13 cellular contexts compared by ENCODE assay signal in the genomic region with DNA sequence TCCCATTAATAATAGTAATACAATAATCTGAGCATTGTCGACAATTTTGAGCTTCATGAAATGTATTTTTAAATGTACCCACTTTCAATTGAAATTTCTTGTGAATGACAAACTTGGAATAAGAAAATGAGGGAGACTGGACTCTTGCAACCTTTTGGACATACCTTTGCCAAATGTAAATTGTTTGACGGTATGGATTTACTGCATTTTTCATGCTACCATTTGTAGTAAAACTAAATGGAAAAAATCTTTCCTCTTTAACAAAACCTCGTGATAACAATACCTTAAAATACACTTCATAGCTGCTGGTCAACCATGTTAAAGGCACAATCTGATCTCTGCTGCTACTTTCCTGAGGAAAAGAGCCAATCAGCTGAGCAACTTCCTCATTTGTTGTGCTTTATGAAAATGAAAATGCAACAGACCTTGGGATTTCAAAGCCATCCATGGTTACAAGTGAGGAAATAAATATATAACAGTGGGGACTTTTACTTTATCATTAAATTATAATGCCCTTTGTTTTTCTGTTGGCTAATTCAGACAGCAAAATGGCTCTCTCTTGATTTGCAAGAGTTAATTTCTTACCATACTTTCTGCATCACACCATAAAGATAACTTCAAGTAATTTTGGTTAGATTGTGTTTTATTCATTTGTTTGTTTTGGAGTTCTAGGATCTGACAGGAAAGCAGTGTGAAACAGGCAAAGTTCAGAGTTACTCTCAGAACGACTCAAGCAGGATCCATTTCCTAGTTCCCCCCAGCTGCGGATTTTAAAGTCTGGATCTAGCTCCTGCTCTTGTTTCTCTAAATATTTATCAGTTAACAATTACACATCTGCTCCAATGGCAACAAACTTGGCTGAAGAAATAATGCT. TPM values are rescaled to one million over a fixed set of nuclear protein-coding genes. Genes with fewer than 3 reads are reported as not detected.
A peak's percentile ranks its signal among the peaks of the same experiment; 100 is the strongest.
DNase-seq lines count a peak whose midpoint lies in the region; ATAC-seq, FAIRE-seq and TF ChIP-seq lines count a peak whose summit lies in the region.
"Had no signal": no experiment of that assay in that cellular context is flagged by ENCODE, and none has a peak within 500 bp of the region (broad histone marks: within the 10 kb centered on the region; RNA-seq: fewer than 3 reads in every experiment).

No MANE protein-coding gene starts in this region.

- no peaks in the 10 kb centered on the region for H3K9me3 ChIP-seq in GM23248 (ENCODE audit: low read depth)
- H3K9me3 ChIP-seq in astrocyte (ENCODE audit: insufficient read depth, low read depth, low read length) = no peaks in the 10 kb centered on the region
- H3K9me3 ChIP-seq in small intestine (ENCODE audit: control insufficient read depth, low read depth) = no peaks in the 10 kb centered on the region

- no peaks in the 10 kb centered on the region for H3K4me1 ChIP-seq in GM23248 (ENCODE audit: insufficient read depth)
- H3K4me1 ChIP-seq in astrocyte (ENCODE audit: insufficient read depth, low read length) = no peaks in the 10 kb centered on the region
- H3K4me1 ChIP-seq in small intestine (ENCODE audit: control insufficient read depth in 2 of 2, insufficient read depth in 1 of 2, low read depth in 1 of 2, low read length in 1 of 2) = peaks cover 2% of the 10 kb centered on the region in 2 donors

- H3K9ac ChIP-seq in GM23248 (no peak overlapping the region), astrocyte (ENCODE audit: low read length) (no peak overlapping the region)

- TF ChIP-seq CTCF in astrocyte (IDR thresholded peaks at IDR 0.05; ENCODE audit: insufficient read depth, low read depth, low read length) = no peak

- no peaks in the 10 kb centered on the region for H3K4me1 Mint-ChIP-seq in astrocyte (ENCODE audit: low read depth, unreplicated experiment)
- peaks cover 8 to 13% (median 11%) of the 10 kb centered on the region in 3 donors for H3K4me1 Mint-ChIP-seq in T-cell

- no peak overlapping the region for H3K27ac Mint-ChIP-seq in astrocyte (ENCODE audit: unreplicated experiment)
- H3K27ac Mint-ChIP-seq in T-cell = no peak overlapping the region

- H3K36me3 ChIP-seq in GM23248 (ENCODE audit: low read depth) (no peaks in the 10 kb centered on the region), astrocyte (ENCODE audit: insufficient read depth, low read length) (no peaks in the 10 kb centered on the region), small intestine (ENCODE audit: control insufficient read depth in 2 of 2, insufficient read depth in 2 of 2, low read length in 2 of 2) (no peaks in the 10 kb centered on the region)

- 39 to 44% methylated on average over 5 of the region's 5 CpGs for WGBS in GM23248 (ENCODE audit: low coverage in 1 of 2, low lambda C conversion rate in 2 of 2, missing lambda C conversion rate in 2 of 2), 2 experiments
- 1 to 11% (median 3%) methylated on average over 5 of the region's 5 CpGs for WGBS in small intestine, 3 donors

- no peak for DNase-seq in GM23248
- no peak for DNase-seq in astrocyte (ENCODE audit: low read depth)
- DNase-seq in left colon = no peak
- peak; percentile 63 for DNase-seq in small intestine
- no peak for DNase-seq in activated CD8-positive, alpha-beta memory T cell treated with anti-CD3 and anti-CD28 coated beads, Interleukin-2, amount 50 U/mL, for 4 hours
- no peak for DNase-seq in occipital lobe (lab: John Stamatoyannopoulos, UW)
- no peak for DNase-seq in T-cell
- no peak for DNase-seq in stimulated activated CD8-positive, alpha-beta memory T cell treated with anti-CD3 and anti-CD28 coated beads, Interleukin-4, amount 100 ng/mL, for 48 hours
- DNase-seq: activated CD4-positive, alpha-beta T cell treated with anti-CD3 and anti-CD28 coated beads, Interleukin-2, amount 50 U/mL, for 48 hours; DND-41; glutamatergic neuron; NCI-H1694 treated with DMSO at 0.1 percent for 48 hours; SHP77 treated with DMSO at 0.1 percent for 48 hours had no signal

- H3K4me3 Mint-ChIP-seq in astrocyte (ENCODE audit: unreplicated experiment) (peak overlapping the region; percentile 7), T-cell (no peak overlapping the region)

- CTCF ChIA-PET in T-cell (lab: Charles Lee) = no interaction called here

- H4K20me1 ChIP-seq in GM23248 (ENCODE audit: insufficient read depth) (no peaks in the 10 kb centered on the region), astrocyte (ENCODE audit: insufficient read depth, low read length) (no peaks in the 10 kb centered on the region)

- peak; percentile 45 for ATAC-seq in left colon
- no peak for ATAC-seq in T-cell (replicated peaks in 1 of 4)

- no peaks in the 10 kb centered on the region for H3K9me2 ChIP-seq in GM23248 (ENCODE audit: insufficient read depth)

- in situ Hi-C loops in GM23248 (cut with MboI) = no loop called here

- H3K27ac ChIP-seq in GM23248 (no peak overlapping the region), astrocyte (ENCODE audit: low read depth, low read length) (no peak overlapping the region), small intestine (ENCODE audit: low read depth in 1 of 2, low read length in 1 of 2) (peak overlapping the region; percentile 68 to 75)

- H2AFZ ChIP-seq in GM23248 (0 out of 2 replicates have a peak overlapping the region, but pooled peaks have one; percentile 4), astrocyte (ENCODE audit: low read depth, low read length) (no peak overlapping the region)

- H3K9me3 Mint-ChIP-seq in astrocyte (ENCODE audit: unreplicated experiment) (no peaks in the 10 kb centered on the region), T-cell (no peaks in the 10 kb centered on the region)

- H3K4me3 ChIP-seq in GM23248 (no peak overlapping the region), astrocyte (ENCODE audit: insufficient read depth, low read depth, low read length) (no peak overlapping the region), small intestine (ENCODE audit: low read depth in 1 of 2, low read length in 2 of 2) (peak overlapping the region; percentile 1 to 62)

- peaks cover 21% of the 10 kb centered on the region; the same call in 1 of the 2 replicates for H3K27me3 ChIP-seq in GM23248 (replicated peaks; ENCODE audit: insufficient read depth)
- peaks cover 2% of the 10 kb centered on the region for H3K27me3 ChIP-seq in astrocyte (ENCODE audit: insufficient read depth, low read length)
- no peaks in the 10 kb centered on the region for H3K27me3 ChIP-seq in small intestine (ENCODE audit: control insufficient read depth in 2 of 2, insufficient read depth in 2 of 2, low read length in 2 of 2)

- H3K4me2 ChIP-seq in GM23248 (ENCODE audit: unreplicated experiment) (no peak overlapping the region), astrocyte (ENCODE audit: low read length) (no peak overlapping the region)

- no peaks in the 10 kb centered on the region for H3K79me2 ChIP-seq in GM23248 (ENCODE audit: insufficient read depth)
- no peaks in the 10 kb centered on the region for H3K79me2 ChIP-seq in astrocyte (ENCODE audit: insufficient read depth, low read length)

- no peaks in the 10 kb centered on the region for H3F3A ChIP-seq in GM23248 (ENCODE audit: insufficient read depth)

- FAIRE-seq in astrocyte (lab: Jason Lieb, UNC) (no peak), small intestine (lab: Jason Lieb, UNC) (no peak)

- no peaks in the 10 kb centered on the region for H3K27me3 Mint-ChIP-seq in astrocyte (ENCODE audit: low read depth, unreplicated experiment)
- H3K27me3 Mint-ChIP-seq in T-cell = peaks cover 12 to 19% of the 10 kb centered on the region in 2 donors

- no peaks in the 10 kb centered on the region for H3K36me3 Mint-ChIP-seq in astrocyte (ENCODE audit: low read depth, unreplicated experiment)
- H3K36me3 Mint-ChIP-seq in T-cell = no peaks in the 10 kb centered on the region

- intact Hi-C loops in left colon (cut with DNase I, micrococcal nuclease) = loop anchor here in 1 of 2 donors (10.0 kb wide), 1 partner anchor 73 kb away; no protein-coding TSS in a partner anchor

- POLR2A ChIA-PET in T-cell (lab: Charles Lee) = no interaction called here

RNA-seq across cellular contexts. Expression of gene ALDH1A1, which starts 1.1 kb away (rescaled TPM):
- total RNA-seq in GM23248 (2014; rRNA removed; shearing (Covaris generic)) = not detected in 2 replicates
- polyA plus RNA-seq in GM23248 (2016; fragmentation: Nextera tagmentation; extraction: Ambion mirVana) (not detected in 2 replicates), small intestine (100 to 1,000 TPM; 201 to 828 (median 310) TPM)
- total RNA-seq in astrocyte (1.5 and 2.1 TPM in 2 replicates), left colon (100 to 1,000 TPM in 1 of 2 donors, 10 to 100 TPM in 1; 91.0 to 105 TPM), occipital lobe (1.4 TPM), T-cell (1 to 10 TPM in 2 of 5 donors, under 1 TPM in 3; 0.47 to 1.3 (median 0.95) TPM)

Comparison
In these comparisons a context has a peak if more than half of its experiments do, and no peak if none do; other contexts are left out.
1. H3K27ac ChIP-seq: peak in small intestine (2 of 2); none in GM23248 (single experiment) and astrocyte (single experiment).
2. H3K4me3 ChIP-seq: peak in small intestine (2 of 2); none in GM23248 (single experiment) and astrocyte (single experiment).
3. RNA of gene ALDH1A1, which starts 1.1 kb away (total RNA-seq): 91.0 to 105 TPM in left colon; 1.5 to 2.1 TPM in astrocyte, 1.4 TPM in occipital lobe (single experiment), 0.47 to 1.3 TPM in T-cell and not detected in GM23248; every median in the first group is over 10 times any median in the second.